30 cellular contexts compared by ENCODE assay signal in genomic region chr18:61471832-61472406, GRCh38.
DNase-seq lines count a peak whose midpoint lies in the region; ATAC-seq and TF ChIP-seq lines count a peak whose summit lies in the region.
"Had no signal": no experiment of that assay in that cellular context is flagged by ENCODE, and none has a peak within 500 bp of the region (broad histone marks: within the 10 kb centered on the region; RNA-seq: fewer than 3 reads in every experiment).

No MANE protein-coding gene starts in this region.

- H3K23ac ChIP-seq in H9 (ENCODE audit: insufficient read length, low read depth, low read length) (no peak overlapping the region), neuronal stem cell (ENCODE audit: low read depth, low read length, poor library complexity) (no peak overlapping the region)

- no peaks in the 10 kb centered on the region for H4K20me1 ChIP-seq in H9 (ENCODE audit: control insufficient read depth, insufficient read depth, insufficient read length)
- H4K20me1 ChIP-seq: BLaER1 treated with 17β-estradiol and CSF1 and Interleukin-3, amounts not matched to agents 10 nM and 100 nM had no signal

- H3K27ac ChIP-seq in H9 (ENCODE audit: insufficient read length, low read depth, low read length) (no peak overlapping the region), endodermal cell (ENCODE audit: low read depth, low read length) (peak overlapping the region; percentile 88), neuronal stem cell (replicated peaks; ENCODE audit: low read length) (peak overlapping the region; percentile 9), tibial artery (no peak overlapping the region)
- H3K27ac ChIP-seq: BLaER1 treated with 17β-estradiol and CSF1 and Interleukin-3, amounts not matched to agents 10 nM and 100 nM; colonic mucosa; left ventricle myocardium inferior; prostate gland; SJCRH30; upper lobe of right lung; WERI-Rb-1 had no signal

- H3K9me3 Mint-ChIP-seq in H9 = no peaks in the 10 kb centered on the region
- no peaks in the 10 kb centered on the region for H3K9me3 Mint-ChIP-seq in endodermal cell
- H3K9me3 Mint-ChIP-seq: T-cell had no signal

- DNase-seq in H9 (no peak), NCI-H146 treated with DMSO at 0.1 percent for 48 hours (lab: John Stamatoyannopoulos, UW; ENCODE audit: unreplicated experiment) (peak; percentile 79), endodermal cell (no peak), neuronal stem cell (ENCODE audit: low spot score) (peak; percentile 30), tibial artery (no peak), KG1 (lab: John Stamatoyannopoulos, UW) (no peak), left lobe of liver (ENCODE audit: low spot score) (no peak)
- DNase-seq: activated CD4-positive, alpha-beta T cell treated with anti-CD3 and anti-CD28 coated beads for 48 hours; activated effector memory CD4-positive, alpha-beta T cell treated with Interleukin-2 at 50 U/mL for 16 hours; anterior cingulate cortex; colonic mucosa; effector memory CD4-positive, alpha-beta T cell; Kasumi-1; left ventricle myocardium inferior; mesenchymal stem cell; NCI-H187; NCI-H2171 treated with DMSO at 0.1 percent for 48 hours; NCI-H526; nucleus accumbens; SJCRH30; stimulated activated CD4-positive, alpha-beta T cell treated with anti-CD3 and anti-CD28 coated beads, Interleukin-15, amount 100 ng/mL, for 24 hours; stimulated activated CD4-positive, alpha-beta T cell treated with anti-CD3 and anti-CD28 coated beads, Interleukin-4, amount 100 ng/mL, for 4 hours; T-cell; upper lobe of right lung; WERI-Rb-1 had no signal

- no peaks in the 10 kb centered on the region for H3K23me2 ChIP-seq in H9 (ENCODE audit: insufficient read length, low read depth, low read length, poor library complexity, severe bottlenecking)

- no peaks in the 10 kb centered on the region for H3K79me1 ChIP-seq in H9 (ENCODE audit: insufficient read depth, low read depth, low read length, poor library complexity, severe bottlenecking)
- no peaks in the 10 kb centered on the region for H3K79me1 ChIP-seq in neuronal stem cell (ENCODE audit: low read depth, low read length)

- TF ChIP-seq CTCF in H9 (conservative IDR thresholded peaks at IDR 0.05) (no peak), endodermal cell (conservative IDR thresholded peaks at IDR 0.05) (no peak), tibial artery (IDR thresholded peaks at IDR 0.05) (no peak)

- H3K36me3 ChIP-seq in endodermal cell (ENCODE audit: control insufficient read depth, insufficient read depth, low read length) = no peaks in the 10 kb centered on the region
- H3K36me3 ChIP-seq in neuronal stem cell (replicated peaks in 1 of 2; ENCODE audit: control insufficient read depth in 2 of 2, insufficient read depth in 2 of 2, low read length in 2 of 2) = no peaks in the 10 kb centered on the region
- H3K36me3 ChIP-seq in tibial artery = no peaks in the 10 kb centered on the region
- H3K36me3 ChIP-seq: BLaER1 treated with 17β-estradiol and CSF1 and Interleukin-3, amounts not matched to agents 10 nM and 100 nM; colonic mucosa; left ventricle myocardium inferior; prostate gland; SJCRH30; upper lobe of right lung; WERI-Rb-1 had no signal

- H3K4ac ChIP-seq in H9 (ENCODE audit: low read depth, low read length) = no peak overlapping the region
- H3K4ac ChIP-seq in neuronal stem cell (ENCODE audit: low read length) = no peak overlapping the region

- H3K56ac ChIP-seq in H9 (ENCODE audit: insufficient read length, low read depth, low read length) = no peak overlapping the region

- H3K27ac Mint-ChIP-seq in H9 (peak overlapping the region in 1 of 3 experiments; percentile 50; a peak in 1 of 7 replicates), endodermal cell (no peak overlapping the region)
- H3K27ac Mint-ChIP-seq: activated naive CD8-positive, alpha-beta T cell; T-cell had no signal

- H3K4me1 ChIP-seq in H9 (ENCODE audit: insufficient read depth, low read length) (no peaks in the 10 kb centered on the region), endodermal cell (ENCODE audit: control insufficient read depth, insufficient read depth, low read length) (peaks cover 5% of the 10 kb centered on the region), neuronal stem cell (ENCODE audit: control insufficient read depth in 2 of 2, insufficient read depth in 1 of 2, low read depth in 1 of 2, low read length in 2 of 2) (peaks cover 16 to 36% of the 10 kb centered on the region in 2 donors), tibial artery (no peaks in the 10 kb centered on the region)
- H3K4me1 ChIP-seq: BLaER1 treated with 17β-estradiol and CSF1 and Interleukin-3, amounts not matched to agents 10 nM and 100 nM; colonic mucosa; prostate gland; SJCRH30; upper lobe of right lung had no signal

- H3K36me3 Mint-ChIP-seq in H9 (ENCODE audit: insufficient read depth in 1 of 3, low read depth in 3 of 3) (no peaks in the 10 kb centered on the region), endodermal cell (ENCODE audit: low read depth) (no peaks in the 10 kb centered on the region)
- H3K36me3 Mint-ChIP-seq: activated naive CD8-positive, alpha-beta T cell; T-cell had no signal

- H3K4me2 ChIP-seq in H9 (ENCODE audit: insufficient read depth, insufficient read length, low read length) = no peak overlapping the region
- H3K4me2 ChIP-seq in neuronal stem cell (ENCODE audit: insufficient read depth, low read length, poor library complexity, severe bottlenecking) = peak overlapping the region; percentile 35
- H3K4me2 ChIP-seq: BLaER1 treated with 17β-estradiol and CSF1 and Interleukin-3, amounts not matched to agents 10 nM and 100 nM had no signal

- no peaks in the 10 kb centered on the region for H3K27me3 ChIP-seq in H9 (ENCODE audit: insufficient read depth, low read length)
- no peaks in the 10 kb centered on the region for H3K27me3 ChIP-seq in endodermal cell (ENCODE audit: control insufficient read depth, insufficient read depth, low read length, poor library complexity, severe bottlenecking)
- H3K27me3 ChIP-seq in neuronal stem cell (ENCODE audit: control insufficient read depth in 3 of 3, insufficient read depth in 3 of 3, low read depth in 1 of 3, low read length in 3 of 3) = no peaks in the 10 kb centered on the region
- H3K27me3 ChIP-seq in tibial artery = no peaks in the 10 kb centered on the region
- H3K27me3 ChIP-seq: BLaER1 treated with 17β-estradiol and CSF1 and Interleukin-3, amounts not matched to agents 10 nM and 100 nM; colonic mucosa; SJCRH30; upper lobe of right lung had no signal

- H3K4me3 ChIP-seq in endodermal cell (ENCODE audit: low read length) (no peak overlapping the region), neuronal stem cell (ENCODE audit: low read length in 2 of 2) (no peak overlapping the region), tibial artery (no peak overlapping the region)
- H3K4me3 ChIP-seq: BLaER1 treated with 17β-estradiol and CSF1 and Interleukin-3, amounts not matched to agents 10 nM and 100 nM; colonic mucosa; left ventricle myocardium inferior; prostate gland; SJCRH30; upper lobe of right lung had no signal

- H4K91ac ChIP-seq in H9 (ENCODE audit: insufficient read length, low read depth, low read length) (no peak overlapping the region), neuronal stem cell (ENCODE audit: low read depth, low read length, poor library complexity) (no peak overlapping the region)

- WGBS in H9 (ENCODE audit: extremely low coverage, insufficient read length, low lambda C conversion rate) = no CpG with 5 or more reads among the region's 7 CpGs
- WGBS in endodermal cell (ENCODE audit: insufficient coverage in 1 of 2, insufficient read length in 1 of 2), 2 experiments = 71 to 79% methylated on average over 6 to 7 of the region's 7 CpGs
- WGBS in neuronal stem cell (ENCODE audit: extremely low coverage in 2 of 2, insufficient read length in 2 of 2, insufficient replicate concordance in 1 of 2), 2 donors = no CpG with 5 or more reads among the region's 7 CpGs

- H2BK12ac ChIP-seq in H9 (ENCODE audit: insufficient read length, low read depth, low read length) (no peak overlapping the region), neuronal stem cell (ENCODE audit: low read length) (no peak overlapping the region)

- H3K9me3 ChIP-seq in H9 (ENCODE audit: control insufficient read depth, low read depth, low read length) (no peaks in the 10 kb centered on the region), endodermal cell (ENCODE audit: control insufficient read depth, low read length) (no peaks in the 10 kb centered on the region), neuronal stem cell (replicated peaks in 1 of 2; ENCODE audit: control insufficient read depth in 2 of 2, insufficient read depth in 1 of 2, low read depth in 1 of 2, low read length in 2 of 2) (no peaks in the 10 kb centered on the region), tibial artery (no peaks in the 10 kb centered on the region)
- H3K9me3 ChIP-seq: BLaER1 treated with 17β-estradiol and CSF1 and Interleukin-3, amounts not matched to agents 10 nM and 100 nM; colonic mucosa; left ventricle myocardium inferior; prostate gland; SJCRH30; upper lobe of right lung had no signal

- peaks cover 3% of the 10 kb centered on the region; the same call in 1 of the 2 replicates for H3K27me3 Mint-ChIP-seq in H9 (ENCODE audit: low read depth)
- H3K27me3 Mint-ChIP-seq in endodermal cell (ENCODE audit: insufficient read depth) = no peaks in the 10 kb centered on the region

- no peak overlapping the region for H3K14ac ChIP-seq in H9 (ENCODE audit: insufficient read depth, low read length)
- no peak overlapping the region for H3K14ac ChIP-seq in neuronal stem cell (ENCODE audit: low read length)

- no peaks in the 10 kb centered on the region for H3K79me2 ChIP-seq in H9 (ENCODE audit: insufficient read depth, low read length)

- H3K18ac ChIP-seq in H9 (ENCODE audit: insufficient read length, low read depth, low read length) (no peak overlapping the region), neuronal stem cell (ENCODE audit: low read length) (peak overlapping the region; percentile 38)

- H2AFZ ChIP-seq in H9 (ENCODE audit: low read length) (peak overlapping the region; percentile 61), neuronal stem cell (ENCODE audit: low read length) (peak overlapping the region; percentile 17)

- H2BK120ac ChIP-seq in H9 (ENCODE audit: low read depth, low read length, poor library complexity, severe bottlenecking) (no peak overlapping the region), neuronal stem cell (ENCODE audit: low read depth, low read length) (no peak overlapping the region)

- H3K9ac ChIP-seq in H9 (ENCODE audit: extremely low read depth, insufficient read length, low read length) = no peak overlapping the region
- H3K9ac ChIP-seq in endodermal cell (ENCODE audit: extremely low read depth, low read length, poor library complexity, severe bottlenecking) = no peak overlapping the region
- no peak overlapping the region for H3K9ac ChIP-seq in neuronal stem cell (ENCODE audit: low read depth, low read length, poor library complexity)
- H3K9ac ChIP-seq: BLaER1 treated with 17β-estradiol and CSF1 and Interleukin-3, amounts not matched to agents 10 nM and 100 nM had no signal

- H3K4me3 Mint-ChIP-seq in H9 (no peak overlapping the region), endodermal cell (no peak overlapping the region)
- H3K4me3 Mint-ChIP-seq: activated naive CD8-positive, alpha-beta T cell; T-cell had no signal

- H4K8ac ChIP-seq in H9 (replicated peaks; ENCODE audit: insufficient read length, low read depth, low read length) (no peak overlapping the region), neuronal stem cell (ENCODE audit: low read depth, low read length) (no peak overlapping the region)

- H3T11ph ChIP-seq in H9 (ENCODE audit: low read length) = no peak overlapping the region

- H2AK5ac ChIP-seq in H9 (ENCODE audit: insufficient read length, low read length) = no peak overlapping the region
- H2AK5ac ChIP-seq in neuronal stem cell (ENCODE audit: low read depth, low read length) = no peak overlapping the region

- no peak for ATAC-seq in left lobe of liver
- ATAC-seq: HCT116, HepG2, T-cell, upper lobe of right lung had no signal

- H2BK15ac ChIP-seq in H9 (ENCODE audit: low read depth, low read length) (no peak overlapping the region), neuronal stem cell (ENCODE audit: low read length) (no peak overlapping the region)

- H4K5ac ChIP-seq in H9 (ENCODE audit: insufficient read length, low read depth, low read length) = no peak overlapping the region

- no peak overlapping the region for H2BK5ac ChIP-seq in H9 (ENCODE audit: insufficient read length, low read length)
- no peak overlapping the region for H2BK5ac ChIP-seq in neuronal stem cell (ENCODE audit: low read length)

- H2BK20ac ChIP-seq in H9 (ENCODE audit: low read depth, low read length, poor library complexity, severe bottlenecking) = no peak overlapping the region

- peaks cover 5% of the 10 kb centered on the region in 2 experiments; a peak in 3 of 4 replicates for H3K4me1 Mint-ChIP-seq in H9
- peaks cover 13% of the 10 kb centered on the region for H3K4me1 Mint-ChIP-seq in endodermal cell
- H3K4me1 Mint-ChIP-seq: T-cell had no signal

- intact Hi-C loops in tibial artery (cut with DNase I; ENCODE audit: low total_unique reads) = loop anchor here (10.0 kb wide), 1 partner anchor 63 kb away; no protein-coding TSS in a partner anchor

Comparison
In these comparisons a context has a peak if more than half of its experiments do, and no peak if none do; other contexts are left out.
1. DNase-seq: peak in NCI-H146 treated with DMSO at 0.1 percent for 48 hours (single experiment) and neuronal stem cell (single experiment); none in H9 (single experiment), endodermal cell (single experiment), tibial artery (0 of 2), KG1 (single experiment) and left lobe of liver (single experiment).
2. H3K27ac ChIP-seq: peak in endodermal cell (single experiment) and neuronal stem cell (single experiment); none in H9 (single experiment) and tibial artery (0 of 2).